In the genomic region with DNA sequence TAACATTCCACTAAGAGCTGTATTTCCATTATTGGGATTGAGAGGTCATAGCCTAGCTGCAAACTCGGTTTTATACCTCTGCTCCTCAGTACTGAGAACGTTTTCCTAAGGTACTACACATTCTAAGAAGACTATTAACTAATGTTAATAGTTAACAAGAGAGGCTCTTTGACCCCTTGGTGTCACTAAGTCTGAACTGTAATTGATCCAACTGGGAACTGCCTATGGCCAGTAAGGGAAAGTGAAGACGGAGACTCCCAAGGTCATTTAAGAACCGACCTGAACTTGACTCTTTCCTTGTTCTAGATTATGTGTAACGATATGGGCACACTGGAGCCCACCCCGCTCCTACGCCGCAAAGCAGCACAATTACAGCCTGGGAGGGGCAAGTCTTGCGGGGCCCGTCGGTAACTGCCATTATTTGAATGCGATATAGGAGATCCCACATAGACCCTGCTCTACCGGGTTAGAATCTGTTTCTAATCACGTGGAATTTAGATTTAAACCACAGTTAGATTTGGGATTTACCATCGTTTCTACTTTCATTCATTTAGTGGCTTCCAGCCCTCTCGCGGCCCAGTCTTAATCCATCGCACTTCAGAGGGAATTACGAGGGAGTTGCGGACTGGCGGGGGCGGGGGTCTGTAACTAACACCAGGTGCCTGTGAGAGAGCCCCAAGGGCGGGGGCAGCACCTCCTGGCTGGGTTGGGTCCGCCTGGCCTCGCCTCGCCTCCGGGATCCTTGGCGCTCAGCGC, we compare ENCODE assay signal across 10 cellular contexts.
A peak's percentile ranks its signal among the peaks of the same experiment; 100 is the strongest.
DNase-seq lines count a peak whose midpoint lies in the region; ATAC-seq, FAIRE-seq and TF ChIP-seq lines count a peak whose summit lies in the region.
"Had no signal": no experiment of that assay in that cellular context is flagged by ENCODE, and none has a peak within 500 bp of the region (broad histone marks: within the 10 kb centered on the region; RNA-seq: fewer than 3 reads in every experiment).

No MANE protein-coding gene starts in this region.

- TF ChIP-seq POLR2A in Peyer's patch (IDR thresholded peaks at IDR 0.05) (no peak), gastroesophageal sphincter (IDR thresholded peaks at IDR 0.05) (no peak)

- no peak for FAIRE-seq in pancreas (lab: Jason Lieb, UNC)

- TF ChIP-seq EP300 in gastroesophageal sphincter (IDR thresholded peaks at IDR 0.05) = no peak

- H3K27me3 ChIP-seq in Peyer's patch = no peaks in the 10 kb centered on the region
- peaks cover 84% of the 10 kb centered on the region for H3K27me3 ChIP-seq in gastroesophageal sphincter
- H3K27me3 ChIP-seq in pancreas = no peaks in the 10 kb centered on the region

- DNase-seq in DMS79 (lab: John Stamatoyannopoulos, UW) = peak; percentile 47
- peak in 2 of 3 donors; percentile 48 to 67 for DNase-seq in Peyer's patch
- peak in 1 of 6 donors; percentile 31 for DNase-seq in pancreas
- no peak for DNase-seq in NCI-H146 treated with DMSO at 0.1 percent for 48 hours (lab: John Stamatoyannopoulos, UW; ENCODE audit: unreplicated experiment)
- no peak for DNase-seq in NCI-H2107 treated with DMSO at 0.1 percent for 48 hours (lab: John Stamatoyannopoulos, UW; ENCODE audit: unreplicated experiment)
- DNase-seq in central memory CD4-positive, alpha-beta T cell = no peak
- DNase-seq: effector CD8-positive, alpha-beta T cell; NCI-H446 treated with DMSO at 0.1 percent for 48 hours had no signal

- H3K4me1 ChIP-seq in Peyer's patch (peaks cover 0 to 23% (median 2%) of the 10 kb centered on the region in 4 donors), gastroesophageal sphincter (peaks cover 0 to 34% (median 0%) of the 10 kb centered on the region in 3 donors), pancreas (peaks cover 0 to 4% (median 0%) of the 10 kb centered on the region in 3 donors)

- 32 to 33% methylated on average over 12 to 15 of the region's 29 CpGs for WGBS in gastroesophageal sphincter (ENCODE audit: low coverage in 1 of 2), 2 donors
- WGBS in pancreas, 2 donors = 8 to 11% methylated on average over 29 of the region's 29 CpGs

- intact Hi-C loops in pancreas (cut with DNase I) = no loop called here

- H3K9me3 ChIP-seq in Peyer's patch = no peaks in the 10 kb centered on the region
- no peaks in the 10 kb centered on the region for H3K9me3 ChIP-seq in gastroesophageal sphincter
- H3K9me3 ChIP-seq in pancreas = no peaks in the 10 kb centered on the region

- no peaks in the 10 kb centered on the region for H3K36me3 ChIP-seq in Peyer's patch
- H3K36me3 ChIP-seq in gastroesophageal sphincter = no peaks in the 10 kb centered on the region
- no peaks in the 10 kb centered on the region for H3K36me3 ChIP-seq in pancreas

- no peak for ATAC-seq in gastroesophageal sphincter
- ATAC-seq in pancreas = no peak
- ATAC-seq in HG02678 (IDR thresholded peaks at IDR 0.05; ENCODE audit: unreplicated experiment) = no peak

- peak in 3 of 6 experiments; percentile 12 to 35 (median 26) for TF ChIP-seq CTCF in Peyer's patch (IDR thresholded peaks at IDR 0.05)
- TF ChIP-seq CTCF in gastroesophageal sphincter (IDR thresholded peaks at IDR 0.05) = no peak
- TF ChIP-seq CTCF in pancreas (IDR thresholded peaks at IDR 0.05) = no peak

- H3K4me3 ChIP-seq in Peyer's patch (peak overlapping the region; percentile 36 to 92 (median 56)), gastroesophageal sphincter (peak overlapping the region; percentile 38 to 72), pancreas (peak overlapping the region; percentile 37 to 71 (median 47))

- H3K27ac ChIP-seq in Peyer's patch (peak overlapping the region; percentile 31 to 97 (median 85)), gastroesophageal sphincter (peak overlapping the region in 3 of 4 donors; percentile 73 to 80 (median 77)), pancreas (peak overlapping the region in 1 of 4 donors; percentile 6)

Comparison
In these comparisons a context has a peak if more than half of its experiments do, and no peak if none do; other contexts are left out.
1. DNase-seq: peak in DMS79 (single experiment) and Peyer's patch (2 of 3); none in NCI-H146 treated with DMSO at 0.1 percent for 48 hours (single experiment), NCI-H2107 treated with DMSO at 0.1 percent for 48 hours (single experiment) and central memory CD4-positive, alpha-beta T cell (single experiment).
2. Peak in every context shown above with its lines, with median percentiles within 50 percentile points of each other: H3K4me3 ChIP-seq.